In genomic region chr16:11236441-11236840, GRCh38 we compare ENCODE assay signal across 23 cellular contexts. TPM values are rescaled to one million over a fixed set of nuclear protein-coding genes. Genes with fewer than 3 reads are reported as not detected.
"Had no signal": no experiment of that assay in that cellular context is flagged by ENCODE, and none has a peak within 500 bp of the region (broad histone marks: within the 10 kb centered on the region; RNA-seq: fewer than 3 reads in every experiment).

No MANE protein-coding gene starts in this region.

- H3K36me3 Mint-ChIP-seq: brain; memory B cell; naive thymus-derived CD8-positive, alpha-beta T cell; stimulated activated naive B cell treated with anti-CD40 and anti-IgM and Interleukin-4, amounts not matched to agents 10 μg/mL and 1 μg/mL and 100 μg/mL, for 72 hours had no signal

- H3K27ac Mint-ChIP-seq: brain; memory B cell; stimulated activated naive B cell treated with anti-CD40 and anti-IgM and Interleukin-4, amounts not matched to agents 10 μg/mL and 1 μg/mL and 100 μg/mL, for 72 hours had no signal

- DNase-seq: activated gamma-delta T cell; activated T-cell treated with anti-CD3 and anti-CD28 coated beads, Interleukin-2, amount 50 U/mL, for 48 hours; effector CD4-positive, alpha-beta T cell; esophagus squamous epithelium; foreskin fibroblast; hypothalamus; kidney glomerular epithelial cell; left ventricle myocardium superior; mucosa of descending colon; naive thymus-derived CD8-positive, alpha-beta T cell; nucleus accumbens; retina; stimulated activated CD4-positive, alpha-beta T cell treated with anti-CD3 and anti-CD28 coated beads, Interleukin-4, amount 100 ng/mL, for 1 hour; stimulated activated naive B cell treated with anti-CD40 and anti-IgM and Interleukin-4, amounts not matched to agents 10 μg/mL and 1 μg/mL and 100 μg/mL, for 72 hours; substantia nigra had no signal

- H3K9me3 Mint-ChIP-seq: activated naive CD4-positive, alpha-beta T cell treated with anti-CD3 and anti-CD28 coated beads, Interleukin-2, amount 50 U/mL, for 72 hours; brain; central memory CD8-positive, alpha-beta T cell; memory B cell; naive thymus-derived CD8-positive, alpha-beta T cell; stimulated activated naive B cell treated with anti-CD40 and anti-IgM and Interleukin-4, amounts not matched to agents 10 μg/mL and 1 μg/mL and 100 μg/mL, for 72 hours; T-helper 1 cell treated with Interleukin-12 subunit alpha and Interleukin-12 subunit beta and Interleukin-4 antibody, amounts not matched to agents 30 μg/mL and 1 μg/mL, for 36 hours had no signal

- H3K4me3 Mint-ChIP-seq: brain; central memory CD8-positive, alpha-beta T cell; memory B cell; naive thymus-derived CD8-positive, alpha-beta T cell; stimulated activated naive B cell treated with anti-CD40 and anti-IgM and Interleukin-4, amounts not matched to agents 10 μg/mL and 1 μg/mL and 100 μg/mL, for 72 hours; T-helper 1 cell treated with Interleukin-12 subunit alpha and Interleukin-12 subunit beta and Interleukin-4 antibody, amounts not matched to agents 30 μg/mL and 1 μg/mL, for 36 hours had no signal

- ATAC-seq: activated naive CD4-positive, alpha-beta T cell treated with anti-CD3 and anti-CD28 coated beads, Interleukin-2, amount 50 U/mL, for 72 hours; left ventricle myocardium superior; naive thymus-derived CD8-positive, alpha-beta T cell; stimulated activated naive B cell treated with anti-CD40 and anti-IgM and Interleukin-4, amounts not matched to agents 10 μg/mL and 1 μg/mL and 100 μg/mL, for 72 hours had no signal

- H3K4me1 Mint-ChIP-seq: brain had no signal

- H3K27me3 Mint-ChIP-seq: central memory CD8-positive, alpha-beta T cell; memory B cell; naive thymus-derived CD8-positive, alpha-beta T cell; stimulated activated naive B cell treated with anti-CD40 and anti-IgM and Interleukin-4, amounts not matched to agents 10 μg/mL and 1 μg/mL and 100 μg/mL, for 72 hours had no signal

RNA-seq across cellular contexts. Expression of gene TNP2, which starts 32.7 kb away (rescaled TPM):
- total RNA-seq: activated naive CD4-positive, alpha-beta T cell treated with anti-CD3 and anti-CD28 coated beads, Interleukin-2, amount 50 U/mL, for 72 hours; esophagus squamous epithelium; left ventricle myocardium superior; mucosa of descending colon; naive thymus-derived CD8-positive, alpha-beta T cell; skeletal muscle tissue; tibial nerve; vagina had no signal

RNA-seq across cellular contexts. Expression of gene PRM3, which starts 37.0 kb away (rescaled TPM):
- total RNA-seq: activated naive CD4-positive, alpha-beta T cell treated with anti-CD3 and anti-CD28 coated beads, Interleukin-2, amount 50 U/mL, for 72 hours; esophagus squamous epithelium; left ventricle myocardium superior; mucosa of descending colon; naive thymus-derived CD8-positive, alpha-beta T cell; skeletal muscle tissue; tibial nerve; vagina had no signal

RNA-seq across cellular contexts. Expression of gene PRM2, which starts 39.8 kb away (rescaled TPM):
- total RNA-seq: activated naive CD4-positive, alpha-beta T cell treated with anti-CD3 and anti-CD28 coated beads, Interleukin-2, amount 50 U/mL, for 72 hours; esophagus squamous epithelium; left ventricle myocardium superior; mucosa of descending colon; naive thymus-derived CD8-positive, alpha-beta T cell; skeletal muscle tissue; tibial nerve; vagina had no signal

RNA-seq across cellular contexts. Expression of gene PRM1, which starts 44.7 kb away (rescaled TPM):
- total RNA-seq: activated naive CD4-positive, alpha-beta T cell treated with anti-CD3 and anti-CD28 coated beads, Interleukin-2, amount 50 U/mL, for 72 hours; esophagus squamous epithelium; left ventricle myocardium superior; mucosa of descending colon; naive thymus-derived CD8-positive, alpha-beta T cell; skeletal muscle tissue; tibial nerve; vagina had no signal
